33 cellular contexts compared by ENCODE assay signal in the genomic region with DNA sequence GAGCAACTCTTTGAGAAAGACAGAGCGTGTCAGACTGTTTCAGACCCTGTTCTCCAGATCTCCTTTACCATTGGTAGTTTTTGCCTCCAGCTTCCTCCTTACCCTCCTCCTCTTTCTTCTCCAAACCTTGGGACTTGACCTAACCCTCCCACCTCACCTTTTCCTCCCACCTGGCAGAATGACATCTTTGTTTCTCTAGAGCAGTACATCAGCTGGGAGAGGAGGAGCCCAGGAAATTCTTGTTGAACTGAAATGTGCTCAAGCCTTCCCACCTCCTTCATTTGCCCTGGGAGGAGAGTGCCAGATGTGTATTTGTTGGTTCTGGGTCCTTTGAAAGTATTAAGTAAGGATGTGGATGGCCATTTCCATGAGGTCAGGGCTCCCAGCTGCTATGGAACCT. TPM values are rescaled to one million over a fixed set of nuclear protein-coding genes. Genes with fewer than 3 reads are reported as not detected.
"Had no signal": no experiment of that assay in that cellular context is flagged by ENCODE, and none has a peak within 500 bp of the region (broad histone marks: within the 10 kb centered on the region; RNA-seq: fewer than 3 reads in every experiment).

No MANE protein-coding gene starts in this region.

- H3K9me3 ChIP-seq: ascending aorta, Peyer's patch, SJCRH30 had no signal

- H3K27ac Mint-ChIP-seq: activated B cell treated with CpG ODN at 0.5 μM for 24 hours; activated CD8-positive, alpha-beta T cell treated with anti-CD3 and anti-CD28 coated beads for 36 hours; activated naive CD4-positive, alpha-beta T cell treated with anti-CD3 and anti-CD28 coated beads, Interleukin-2, amount 50 U/mL, for 24 hours; activated naive CD8-positive, alpha-beta T cell treated with anti-CD3 and anti-CD28 coated beads, Interleukin-2, amount 10 ng/mL, durations not matched to agents 7 days and 5 days; activated T-helper 1 cell treated with anti-CD3 and anti-CD28 coated beads, Interleukin-12 subunit alpha, Interleukin-12 subunit beta, Interleukin-2, Interleukin-4 antibody, amounts not matched to agents 30 ng/mL and 10 ng/mL and 1 ng/mL, durations not matched to agents 14 hours and 24 hours and 36 hours had no signal

- H3K27me3 ChIP-seq: ascending aorta, cardiac muscle cell, Peyer's patch, SJCRH30 had no signal

- H3K36me3 Mint-ChIP-seq: activated naive CD8-positive, alpha-beta T cell treated with anti-CD3 and anti-CD28 coated beads, Interleukin-2, amount 10 ng/mL, durations not matched to agents 7 days and 5 days had no signal

- DNase-seq: activated B cell treated with CpG ODN at 0.5 μM for 24 hours; activated CD4-positive, alpha-beta T cell treated with anti-CD3 and anti-CD28 coated beads for 48 hours; activated CD4-positive, alpha-beta T cell treated with anti-CD3 and anti-CD28 coated beads, Interleukin-2, amount 50 U/mL, for 4 hours; activated CD4-positive, CD25-positive, alpha-beta regulatory T cell treated with anti-CD3 and anti-CD28 coated beads, Interleukin-2, amount 50 U/mL, for 72 hours; activated CD8-positive, alpha-beta T cell treated with anti-CD3 and anti-CD28 coated beads for 36 hours; activated gamma-delta T cell; activated naive CD4-positive, alpha-beta T cell treated with Interleukin-2 at 50 U/mL for 16 hours; activated naive CD8-positive, alpha-beta T cell treated with anti-CD3 and anti-CD28 coated beads, Interleukin-2, amount 10 ng/mL, durations not matched to agents 7 days and 5 days; activated T-cell treated with anti-CD3 and anti-CD28 coated beads for 4 hours; activated T-cell treated with anti-CD3 and anti-CD28 coated beads, Interleukin-2, amount 50 U/mL, for 4 hours; amygdala; Karpas-422; KBM-7; NCI-H1105; NCI-H1417 treated with DMSO at 0.1 percent for 48 hours; NCI-H187 treated with DMSO at 0.1 percent for 48 hours; NCI-H2081; NCI-H345; NCI-H524 treated with DMSO at 0.1 percent for 48 hours; NCI-H748 treated with DMSO at 0.1 percent for 48 hours; NK-92 treated with Interleukin-12 subunit alpha and Interleukin-12 subunit beta, amount 100 ng/mL, for 24 hours; PC-3; Peyer's patch; SJCRH30; T-helper 2 cell; T-helper 9 cell had no signal

- H3K4me3 ChIP-seq: ascending aorta, cardiac muscle cell, Peyer's patch, SJCRH30, SK-N-MC had no signal

- H3K4me3 Mint-ChIP-seq: activated B cell treated with CpG ODN at 0.5 μM for 24 hours; activated CD8-positive, alpha-beta T cell treated with anti-CD3 and anti-CD28 coated beads for 36 hours; activated naive CD4-positive, alpha-beta T cell treated with anti-CD3 and anti-CD28 coated beads, Interleukin-2, amount 50 U/mL, for 24 hours; activated naive CD8-positive, alpha-beta T cell treated with anti-CD3 and anti-CD28 coated beads, Interleukin-2, amount 10 ng/mL, durations not matched to agents 7 days and 5 days; activated T-cell treated with anti-CD3 and anti-CD28 coated beads, Interleukin-2, amount 50 U/mL, for 4 hours; activated T-helper 1 cell treated with anti-CD3 and anti-CD28 coated beads, Interleukin-12 subunit alpha, Interleukin-12 subunit beta, Interleukin-2, Interleukin-4 antibody, amounts not matched to agents 30 ng/mL and 10 ng/mL and 1 ng/mL, durations not matched to agents 14 hours and 24 hours and 36 hours had no signal

- H3K4me1 Mint-ChIP-seq: activated B cell treated with CpG ODN at 0.5 μM for 24 hours; activated naive CD4-positive, alpha-beta T cell treated with anti-CD3 and anti-CD28 coated beads, Interleukin-2, amount 50 U/mL, for 24 hours had no signal

- H3K36me3 ChIP-seq: ascending aorta, cardiac muscle cell, Peyer's patch, SJCRH30 had no signal

- H3K27me3 Mint-ChIP-seq: activated CD8-positive, alpha-beta T cell treated with anti-CD3 and anti-CD28 coated beads for 36 hours; activated naive CD4-positive, alpha-beta T cell treated with anti-CD3 and anti-CD28 coated beads, Interleukin-2, amount 50 U/mL, for 24 hours; activated naive CD8-positive, alpha-beta T cell treated with anti-CD3 and anti-CD28 coated beads, Interleukin-2, amount 10 ng/mL, durations not matched to agents 7 days and 5 days had no signal

- H3K9me3 Mint-ChIP-seq: activated B cell treated with CpG ODN at 0.5 μM for 24 hours; activated CD8-positive, alpha-beta T cell treated with anti-CD3 and anti-CD28 coated beads for 36 hours; activated naive CD4-positive, alpha-beta T cell treated with anti-CD3 and anti-CD28 coated beads, Interleukin-2, amount 50 U/mL, for 24 hours; activated naive CD8-positive, alpha-beta T cell treated with anti-CD3 and anti-CD28 coated beads, Interleukin-2, amount 10 ng/mL, durations not matched to agents 7 days and 5 days; activated T-cell treated with anti-CD3 and anti-CD28 coated beads, Interleukin-2, amount 50 U/mL, for 4 hours had no signal

- H3K4me1 ChIP-seq: ascending aorta, Peyer's patch, SJCRH30 had no signal

- H3K27ac ChIP-seq: ascending aorta, cardiac muscle cell, Peyer's patch, RWPE1, SJCRH30, SK-N-MC, VCaP had no signal

RNA-seq across cellular contexts. Expression of a gene that starts 17.4 kb away (rescaled TPM):
- total RNA-seq: SJCRH30 had no signal
